18 cellular contexts compared by ENCODE assay signal in genomic region chr19:47758433-47758784, GRCh38. TPM values are rescaled to one million over a fixed set of nuclear protein-coding genes. Genes with fewer than 3 reads are reported as not detected.
DNase-seq lines count a peak whose midpoint lies in the region; ATAC-seq and TF ChIP-seq lines count a peak whose summit lies in the region.
"Had no signal": no experiment of that assay in that cellular context is flagged by ENCODE, and none has a peak within 500 bp of the region (broad histone marks: within the 10 kb centered on the region; RNA-seq: fewer than 3 reads in every experiment).

No MANE protein-coding gene starts in this region.

- ATAC-seq in activated naive CD8-positive, alpha-beta T cell treated with anti-CD3 and anti-CD28 coated beads, Interleukin-2, amount 50 U/mL, for 24 hours: no peak
- no peak for ATAC-seq in GM19023 (IDR thresholded peaks at IDR 0.05; ENCODE audit: unreplicated experiment)
- ATAC-seq: CD8-positive, alpha-beta T cell had no signal

- H3K4me1 Mint-ChIP-seq in activated naive CD8-positive, alpha-beta T cell (ENCODE audit: low read depth): no peaks in the 10 kb centered on the region
- no peaks in the 10 kb centered on the region for H3K4me1 Mint-ChIP-seq in activated naive CD8-positive, alpha-beta T cell treated with anti-CD3 and anti-CD28 coated beads, Interleukin-2, amount 50 U/mL, for 24 hours
- H3K4me1 Mint-ChIP-seq in type B pancreatic cell (ENCODE audit: unreplicated experiment): no peaks in the 10 kb centered on the region

- no peak overlapping the region for H3K4me3 Mint-ChIP-seq in activated naive CD8-positive, alpha-beta T cell
- H3K4me3 Mint-ChIP-seq in activated naive CD8-positive, alpha-beta T cell treated with anti-CD3 and anti-CD28 coated beads, Interleukin-2, amount 50 U/mL, for 24 hours: no peak overlapping the region
- H3K4me3 Mint-ChIP-seq in type B pancreatic cell: no peak overlapping the region
- H3K4me3 Mint-ChIP-seq: CD8-positive, alpha-beta T cell had no signal

- TF ChIP-seq CTCF in type B pancreatic cell (conservative IDR thresholded peaks at IDR 0.05) (no peak), RWPE1 (conservative IDR thresholded peaks at IDR 0.05; ENCODE audit: low read depth) (no peak)

- CTCF ChIA-PET in RWPE1 (lab: Yijun Ruan, JAX): interaction anchor here (0.5 kb wide), 1 partner anchor 320 kb away, joined by 4 read pairs; no protein-coding TSS in a partner anchor

- POLR2A ChIA-PET in RWPE1 (lab: Yijun Ruan, JAX; ENCODE audit: low non-redundant PET): interaction anchor here (0.7 kb wide), 1 partner anchor 12 kb away, joined by 5 read pairs; no protein-coding TSS in a partner anchor

- peak overlapping the region; percentile 6 for H3K27ac Mint-ChIP-seq in activated naive CD8-positive, alpha-beta T cell
- H3K27ac Mint-ChIP-seq in activated naive CD8-positive, alpha-beta T cell treated with anti-CD3 and anti-CD28 coated beads, Interleukin-2, amount 50 U/mL, for 24 hours: no peak overlapping the region
- H3K27ac Mint-ChIP-seq in type B pancreatic cell: peak overlapping the region; percentile 55
- H3K27ac Mint-ChIP-seq: CD8-positive, alpha-beta T cell had no signal

- H3K27ac ChIP-seq in RWPE1: no peak overlapping the region
- H3K27ac ChIP-seq: BLaER1 had no signal

- H3K9me3 Mint-ChIP-seq in activated naive CD8-positive, alpha-beta T cell (ENCODE audit: low read depth): no peaks in the 10 kb centered on the region
- H3K9me3 Mint-ChIP-seq in activated naive CD8-positive, alpha-beta T cell treated with anti-CD3 and anti-CD28 coated beads, Interleukin-2, amount 50 U/mL, for 24 hours: no peaks in the 10 kb centered on the region
- H3K9me3 Mint-ChIP-seq in type B pancreatic cell: no peaks in the 10 kb centered on the region
- H3K9me3 Mint-ChIP-seq: CD8-positive, alpha-beta T cell had no signal

- DNase-seq in activated naive CD8-positive, alpha-beta T cell treated with anti-CD3 and anti-CD28 coated beads, Interleukin-2, amount 50 U/mL, for 24 hours: no peak
- DNase-seq in RPMI8226 (peak; percentile 9), left kidney (ENCODE audit: low read depth, low spot score) (peak; percentile 24), type B pancreatic cell (ENCODE audit: extremely low spot score, unreplicated experiment) (no peak), mesenteric fat pad (ENCODE audit: low spot score) (no peak), RWPE1 (ENCODE audit: low spot score) (no peak)
- DNase-seq: CD8-positive, alpha-beta T cell; MM.1S; NCI-H1694 treated with DMSO at 0.1 percent for 48 hours; NCI-H226; SIG-M5 had no signal

- H3K27me3 Mint-ChIP-seq in activated naive CD8-positive, alpha-beta T cell: no peaks in the 10 kb centered on the region
- no peaks in the 10 kb centered on the region for H3K27me3 Mint-ChIP-seq in activated naive CD8-positive, alpha-beta T cell treated with anti-CD3 and anti-CD28 coated beads, Interleukin-2, amount 50 U/mL, for 24 hours
- H3K27me3 Mint-ChIP-seq in type B pancreatic cell: no peaks in the 10 kb centered on the region

- peaks cover 13% of the 10 kb centered on the region for H3K36me3 Mint-ChIP-seq in activated naive CD8-positive, alpha-beta T cell
- H3K36me3 Mint-ChIP-seq in activated naive CD8-positive, alpha-beta T cell treated with anti-CD3 and anti-CD28 coated beads, Interleukin-2, amount 50 U/mL, for 24 hours (ENCODE audit: low read depth): peaks cover 37% of the 10 kb centered on the region
- peaks cover 25% of the 10 kb centered on the region for H3K36me3 Mint-ChIP-seq in type B pancreatic cell

RNA-seq across cellular contexts. Expression of gene NOP53, which starts 13.1 kb away (rescaled TPM):
- total RNA-seq in type B pancreatic cell (ENCODE audit: low replicate concordance): 274 and 291 TPM in 2 replicates
- 194 TPM for total RNA-seq in mesenteric fat pad

RNA-seq across cellular contexts. Expression of gene SELENOW, which starts 20.1 kb away (rescaled TPM):
- 109 and 117 TPM in 2 replicates for total RNA-seq in type B pancreatic cell (ENCODE audit: low replicate concordance)
- total RNA-seq in mesenteric fat pad: 232 TPM

RNA-seq across cellular contexts. Expression of gene EHD2, which starts 45.2 kb away (rescaled TPM):
- total RNA-seq in type B pancreatic cell (ENCODE audit: low replicate concordance): 10.3 and 21.0 TPM in 2 replicates
- total RNA-seq in mesenteric fat pad: 327 TPM
- total RNA-seq: OCI-LY7 had no signal

RNA-seq across cellular contexts. Expression of gene TPRX1, which starts 45.9 kb away (rescaled TPM):
- not detected in 2 replicates for total RNA-seq in type B pancreatic cell (ENCODE audit: low replicate concordance)
- not detected for total RNA-seq in mesenteric fat pad
- total RNA-seq: A673; CD8-positive, alpha-beta T cell; H4; LHCN-M2; OCI-LY7 had no signal

Comparison
In these comparisons a context has a peak if more than half of its experiments do, and no peak if none do; other contexts are left out.
1. DNase-seq: peak in RPMI8226 (single experiment) and left kidney (single experiment); none in activated naive CD8-positive, alpha-beta T cell treated with anti-CD3 and anti-CD28 coated beads, Interleukin-2, amount 50 U/mL, for 24 hours (single experiment), type B pancreatic cell (single experiment), mesenteric fat pad (single experiment) and RWPE1 (single experiment).
2. RNA of gene EHD2, which starts 45.2 kb away (total RNA-seq): 327 TPM in mesenteric fat pad (single experiment); 10.3 to 21.0 TPM in type B pancreatic cell; every median in the first group is over 10 times any median in the second.